In the genomic region with DNA sequence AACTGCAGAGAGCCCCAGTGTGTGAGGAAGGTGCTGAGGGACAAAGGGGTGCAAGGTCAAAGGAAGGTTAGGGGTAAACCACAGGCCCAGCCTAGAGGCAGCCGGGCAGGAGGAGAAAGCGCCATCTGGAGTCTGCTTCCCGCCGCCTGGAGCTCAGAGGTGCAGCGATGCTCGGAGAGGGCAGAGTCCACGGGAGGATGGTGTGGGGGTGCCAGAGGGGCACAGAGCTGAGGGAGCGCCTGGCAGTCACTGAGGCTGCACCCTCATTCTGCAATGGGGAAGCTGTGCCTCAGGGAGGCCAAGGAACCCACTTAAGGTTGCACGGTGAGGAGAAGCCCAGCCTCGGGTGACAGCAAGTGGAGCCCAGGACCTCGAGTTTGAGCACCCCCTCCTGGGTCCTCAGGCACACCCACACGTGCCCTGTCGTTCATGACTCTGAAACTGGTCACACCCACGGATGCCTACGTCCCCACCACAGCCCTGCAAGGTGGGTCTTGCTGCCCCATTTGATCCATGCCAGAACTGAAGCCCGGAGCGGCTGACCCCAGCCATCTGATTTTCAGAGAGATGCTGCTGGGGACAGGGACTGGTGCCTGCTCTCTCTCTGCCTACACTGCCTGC, we compare ENCODE assay signal across 12 cellular contexts. TPM values are rescaled to one million over a fixed set of nuclear protein-coding genes. Genes with fewer than 3 reads are reported as not detected.
A peak's percentile ranks its signal among the peaks of the same experiment; 100 is the strongest.
DNase-seq lines count a peak whose midpoint lies in the region; ATAC-seq and TF ChIP-seq lines count a peak whose summit lies in the region.
"Had no signal": no experiment of that assay in that cellular context is flagged by ENCODE, and none has a peak within 500 bp of the region (broad histone marks: within the 10 kb centered on the region; RNA-seq: fewer than 3 reads in every experiment).

No MANE protein-coding gene starts in this region.

- no peaks in the 10 kb centered on the region for H4K20me1 ChIP-seq in OCI-LY1 (ENCODE audit: insufficient read depth, low read length)

- no peaks in the 10 kb centered on the region for H3K79me2 ChIP-seq in OCI-LY1 (ENCODE audit: insufficient read depth, low read length)

- peak; percentile 4 to 5 for ATAC-seq in lower lobe of right lung
- ATAC-seq in GM21619 (IDR thresholded peaks at IDR 0.05; ENCODE audit: unreplicated experiment), result no peak

- WGBS in adrenal gland, 4 donors, result 40 to 82% (median 75%) methylated on average over 2 to 17 of the region's 17 CpGs

- peak; percentile 27 for DNase-seq in activated effector memory CD4-positive, alpha-beta T cell treated with Interleukin-2 at 50 U/mL for 16 hours
- DNase-seq in lower lobe of right lung, result no peak
- DNase-seq in retina, result no peak
- no peak for DNase-seq in adrenal gland
- DNase-seq in middle frontal gyrus (ENCODE audit: extremely low spot score, low spot score), result no peak
- DNase-seq: NCI-H524 had no signal

- intact Hi-C loops in lower lobe of right lung (cut with DNase I) (no loop called here), adrenal gland (cut with DNase I) (no loop called here)

- TF ChIP-seq CTCF in OCI-LY1 (IDR thresholded peaks at IDR 0.05; ENCODE audit: low read length), result peak; percentile 7; the same call in 1 of the 2 replicates
- no peak for TF ChIP-seq CTCF in lower lobe of right lung (IDR thresholded peaks at IDR 0.05)
- no peak for TF ChIP-seq CTCF in adrenal gland (IDR thresholded peaks at IDR 0.05)

- H3K4me3 ChIP-seq in GM08714 (ENCODE audit: low read length), result peak overlapping the region; percentile 72; the same call in 1 of the 2 replicates
- no peak overlapping the region for H3K4me3 ChIP-seq in OCI-LY1 (ENCODE audit: low read depth, low read length, poor library complexity, severe bottlenecking)
- peak overlapping the region; percentile 34 for H3K4me3 ChIP-seq in lower lobe of right lung
- H3K4me3 ChIP-seq in adrenal gland, result no peak overlapping the region
- H3K4me3 ChIP-seq: coronary artery had no signal

- H3K4me2 ChIP-seq in OCI-LY1 (ENCODE audit: low read length), result no peak overlapping the region

- peaks cover 11% of the 10 kb centered on the region; the same call in 1 of the 2 replicates for H3K27me3 ChIP-seq in OCI-LY1 (ENCODE audit: insufficient read depth, low read length)
- H3K27me3 ChIP-seq in lower lobe of right lung (ENCODE audit: low read depth), result peaks cover 4% of the 10 kb centered on the region
- no peaks in the 10 kb centered on the region for H3K27me3 ChIP-seq in adrenal gland

- H3F3A ChIP-seq in OCI-LY1 (ENCODE audit: insufficient read depth, low read length), result no peaks in the 10 kb centered on the region

- no peak overlapping the region for H3K9ac ChIP-seq in OCI-LY1 (ENCODE audit: low read length)

- H3K36me3 ChIP-seq in OCI-LY1 (ENCODE audit: insufficient read depth, low read length), result no peaks in the 10 kb centered on the region
- H3K36me3 ChIP-seq in lower lobe of right lung, result no peaks in the 10 kb centered on the region
- no peaks in the 10 kb centered on the region for H3K36me3 ChIP-seq in adrenal gland (replicated peaks in 1 of 2)

- H3K9me3 ChIP-seq in OCI-LY1 (ENCODE audit: low read length) (peaks cover 9% of the 10 kb centered on the region; the same call in 1 of the 2 replicates), lower lobe of right lung (no peaks in the 10 kb centered on the region), adrenal gland (replicated peaks in 1 of 3) (no peaks in the 10 kb centered on the region)

- H3K27ac ChIP-seq in OCI-LY1 (ENCODE audit: low read depth, low read length, poor library complexity, severe bottlenecking) (no peak overlapping the region), lower lobe of right lung (no peak overlapping the region), adrenal gland (no peak overlapping the region)
- H3K27ac ChIP-seq: coronary artery had no signal

- H3K9me2 ChIP-seq in OCI-LY1 (ENCODE audit: low read depth, low read length), result no peaks in the 10 kb centered on the region

- no peak overlapping the region for H2AFZ ChIP-seq in OCI-LY1 (ENCODE audit: low read length)

- TF ChIP-seq POLR2A in adrenal gland (IDR thresholded peaks at IDR 0.05), result no peak

- H3K4me1 ChIP-seq in OCI-LY1 (ENCODE audit: insufficient read depth, low read length, severe bottlenecking) (no peaks in the 10 kb centered on the region), lower lobe of right lung (no peaks in the 10 kb centered on the region), adrenal gland (replicated peaks in 1 of 2) (no peaks in the 10 kb centered on the region)

RNA-seq across cellular contexts. Expression of a gene that starts 1.6 kb away (rescaled TPM):
- 10.2 TPM for total RNA-seq in lower lobe of right lung
- 1 to 10 TPM in 5 of 8 donors, under 1 TPM in 3; 0.43 to 2.1 (median 1.4) TPM for total RNA-seq in adrenal gland
- polyA plus RNA-seq in adrenal gland, result under 1 TPM; 0.34 to 0.48 (median 0.40) TPM
- total RNA-seq: renal cortical epithelial cell had no signal

RNA-seq across cellular contexts. Expression of a gene that starts 38.6 kb away (rescaled TPM):
- total RNA-seq in lower lobe of right lung, result 0.53 TPM
- 1 to 10 TPM in 1 of 8 donors, under 1 TPM in 2, not detected in 5; under 0.01 to 1.2 (median 0.14) TPM for total RNA-seq in adrenal gland
- polyA plus RNA-seq in adrenal gland, result under 1 TPM in 2 of 3 donors, not detected in 1; 0.07 to 0.08 TPM
- total RNA-seq: glomerular endothelial cell, renal cortical epithelial cell had no signal

RNA-seq across cellular contexts. Expression of a gene that starts 39.9 kb away (rescaled TPM):
- total RNA-seq in lower lobe of right lung (5.3 TPM), adrenal gland (10 to 100 TPM in 1 of 8 donors, 1 to 10 TPM in 7; 2.2 to 28.6 (median 5.9) TPM)
- polyA plus RNA-seq in adrenal gland, result 10 to 100 TPM in 2 of 3 donors, 1 to 10 TPM in 1; 2.9 to 45.7 (median 17.9) TPM

Comparison
In these comparisons a context has a peak if more than half of its experiments do, and no peak if none do; other contexts are left out.
1. H3K4me3 ChIP-seq: peak in GM08714 (single experiment) and lower lobe of right lung (single experiment); none in OCI-LY1 (single experiment) and adrenal gland (0 of 4).